15 cellular contexts compared by ENCODE assay signal in the genomic region with DNA sequence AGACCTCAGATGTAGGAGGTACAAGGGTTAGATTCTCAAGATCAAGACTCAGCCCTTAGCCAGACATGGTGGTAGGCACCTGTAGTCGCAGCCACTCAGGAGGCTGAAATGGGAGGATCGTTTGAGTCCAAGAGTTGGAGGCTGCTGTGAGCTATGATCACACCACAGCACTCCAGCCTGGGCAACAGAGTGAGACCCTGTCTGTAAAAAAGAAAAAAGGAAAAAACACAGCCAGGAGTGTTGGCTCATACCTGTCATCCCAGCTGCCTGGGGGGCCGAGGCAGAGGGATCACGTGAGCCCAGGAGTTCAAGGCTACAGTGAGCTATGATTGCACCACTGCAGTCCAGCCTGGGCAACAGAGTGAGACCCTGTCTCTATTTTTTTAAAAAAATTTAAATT.
DNase-seq lines count a peak whose midpoint lies in the region; ATAC-seq, FAIRE-seq and TF ChIP-seq lines count a peak whose summit lies in the region.
"Had no signal": no experiment of that assay in that cellular context is flagged by ENCODE, and none has a peak within 500 bp of the region (broad histone marks: within the 10 kb centered on the region; RNA-seq: fewer than 3 reads in every experiment).

No MANE protein-coding gene starts in this region.

- H3K79me2 ChIP-seq in HepG2 (ENCODE audit: insufficient read depth, low read length), result no peaks in the 10 kb centered on the region

- no peak overlapping the region for H3K9ac ChIP-seq in HepG2 (ENCODE audit: insufficient read depth, low read depth, low read length)

- TF ChIP-seq EP300 in HepG2 (IDR thresholded peaks at IDR 0.05; ENCODE audit: low read depth in 2 of 2, low read length in 2 of 2) (no peak), HepG2 (CRISPR knock-in tag; IDR thresholded peaks at IDR 0.05; ENCODE audit: borderline replicate concordance) (no peak)

- H3K27me3 ChIP-seq in HepG2 (ENCODE audit: control insufficient read depth in 1 of 2, insufficient read depth in 2 of 2, low read length in 2 of 2) (no peaks in the 10 kb centered on the region), right lobe of liver (no peaks in the 10 kb centered on the region), esophagus (ENCODE audit: control insufficient read depth in 1 of 2, insufficient read depth in 2 of 2, low read length in 2 of 2) (no peaks in the 10 kb centered on the region)

- H3K36me3 ChIP-seq in HepG2 (replicated peaks in 1 of 2; ENCODE audit: control insufficient read depth in 1 of 2, insufficient read depth in 2 of 2, low read length in 2 of 2), result peaks cover 4 to 43% of the 10 kb centered on the region in 2 experiments; a peak in 4 of 5 replicates
- H3K36me3 ChIP-seq in right lobe of liver, result peaks cover 0 to 4% (median 0%) of the 10 kb centered on the region in 4 donors
- H3K36me3 ChIP-seq in esophagus (ENCODE audit: control insufficient read depth in 2 of 2, insufficient read depth in 2 of 2, low read length in 1 of 2), result peaks cover 5 to 26% of the 10 kb centered on the region in 2 donors

- H3K4me1 Mint-ChIP-seq in T-helper 17 cell, result no peaks in the 10 kb centered on the region
- H3K4me1 Mint-ChIP-seq: CD4-positive, alpha-beta memory T cell had no signal

- WGBS in HepG2 (ENCODE audit: low lambda C conversion rate), result 83% methylated on average over 4 of the region's 4 CpGs
- 62% methylated on average over 2 of the region's 4 CpGs for WGBS in right lobe of liver (ENCODE audit: insufficient coverage, low coverage, low lambda C conversion rate, missing lambda C conversion rate)
- 91 to 96% methylated on average over 4 of the region's 4 CpGs for WGBS in esophagus, 2 donors

- in situ Hi-C loops in HepG2 (cut with HindIII; ENCODE audit: extremely low pct_ligation_motif_present, low pct_unique_long_range_greater_than_20kb), result no loop called here

- peak overlapping the region; percentile 19 for H3K27ac Mint-ChIP-seq in T-helper 17 cell
- H3K27ac Mint-ChIP-seq: CD4-positive, alpha-beta memory T cell had no signal

- H3K4me3 ChIP-seq in HepG2 (replicated peaks in 1 of 3; ENCODE audit: insufficient read depth in 1 of 3, low read depth in 2 of 3, low read length in 3 of 3), result no peak overlapping the region
- no peak overlapping the region for H3K4me3 ChIP-seq in right lobe of liver
- no peak overlapping the region for H3K4me3 ChIP-seq in esophagus (ENCODE audit: low read depth in 1 of 2, low read length in 2 of 2)
- H3K4me3 ChIP-seq: HAP-1 had no signal

- no peak overlapping the region for H2AFZ ChIP-seq in HepG2 (ENCODE audit: low read length)

- H3K9me3 ChIP-seq in HepG2 (ENCODE audit: low read length) (no peaks in the 10 kb centered on the region), right lobe of liver (peaks cover 0 to 6% (median 0%) of the 10 kb centered on the region in 4 donors), T-helper 17 cell (ENCODE audit: control insufficient read depth, low read length, poor library complexity, severe bottlenecking) (no peaks in the 10 kb centered on the region), esophagus (ENCODE audit: control insufficient read depth in 2 of 2, insufficient read depth in 1 of 2, low read depth in 1 of 2, low read length in 1 of 2) (peaks cover 0 to 3% of the 10 kb centered on the region in 2 donors)
- H3K9me3 ChIP-seq: HAP-1 had no signal

- FAIRE-seq in HepG2 (lab: Jason Lieb, UNC), result no peak
- FAIRE-seq: GM12892, H54 had no signal

- POLR2A ChIA-PET in HepG2 (lab: Yijun Ruan, JAX), result no interaction called here

- H3K4me1 ChIP-seq in HepG2 (ENCODE audit: insufficient read depth, low read length) (no peaks in the 10 kb centered on the region), right lobe of liver (no peaks in the 10 kb centered on the region), esophagus (ENCODE audit: control insufficient read depth in 2 of 2, insufficient read depth in 2 of 2, low read length in 1 of 2) (peaks cover 6 to 12% of the 10 kb centered on the region in 2 donors)
- H3K4me1 ChIP-seq: HAP-1 had no signal

- H3K36me3 Mint-ChIP-seq in T-helper 17 cell (ENCODE audit: low read depth), result no peaks in the 10 kb centered on the region

- no peaks in the 10 kb centered on the region for H3K27me3 Mint-ChIP-seq in T-helper 17 cell
- H3K27me3 Mint-ChIP-seq: CD4-positive, alpha-beta memory T cell had no signal

- no peak for TF ChIP-seq RAD21 in HepG2 (CRISPR knock-in tag; IDR thresholded peaks at IDR 0.05)

- H3K4me3 Mint-ChIP-seq in T-helper 17 cell, result no peak overlapping the region
- H3K4me3 Mint-ChIP-seq: CD4-positive, alpha-beta memory T cell had no signal

- TF ChIP-seq POLR2A in HepG2 (IDR thresholded peaks at IDR 0.05; ENCODE audit: insufficient read depth in 1 of 2, low read depth in 2 of 2, low read length in 2 of 2) (no peak), right lobe of liver (IDR thresholded peaks at IDR 0.05) (no peak)

- intact Hi-C loops in HepG2 (cut with micrococcal nuclease; ENCODE audit: unreplicated experiment) (no loop called here), right lobe of liver (cut with DNase I) (no loop called here)

- TF ChIP-seq CTCF in HepG2 (CRISPR knock-in tag; IDR thresholded peaks at IDR 0.05) (no peak), right lobe of liver (IDR thresholded peaks at IDR 0.05) (no peak)

- DNase-seq in HepG2 (ENCODE audit: low spot score) (no peak), right lobe of liver (no peak), T-helper 17 cell (no peak), GF-D8 (lab: John Stamatoyannopoulos, UW) (no peak), NCI-H2171 treated with DMSO at 0.1 percent for 48 hours (lab: John Stamatoyannopoulos, UW) (no peak)
- DNase-seq: C1 segment of cervical spinal cord; Calu3; CD4-positive, alpha-beta memory T cell; COR-L47; DMS79 treated with DMSO at 0.1 percent for 48 hours; GOT3 had no signal

- no peaks in the 10 kb centered on the region for H4K20me1 ChIP-seq in HepG2 (ENCODE audit: insufficient read depth, low read length)

- BruUV-seq in HepG2 (replicated peaks; lab: Mats Ljungman, UMichigan), result no TSS peak

- no peak overlapping the region for H3K27ac ChIP-seq in HepG2 (ENCODE audit: extremely low read length, insufficient read depth, low read length)
- no peak overlapping the region for H3K27ac ChIP-seq in right lobe of liver
- peak overlapping the region; percentile 94 to 95 for H3K27ac ChIP-seq in esophagus (ENCODE audit: low read depth in 2 of 2, low read length in 1 of 2)

- no peak for ATAC-seq in HepG2
- ATAC-seq in right lobe of liver, result no peak
- ATAC-seq in T-helper 17 cell, result no peak

- H3K4me2 ChIP-seq in HepG2 (ENCODE audit: low read depth, low read length), result no peak overlapping the region

- CTCF ChIA-PET in HepG2 (lab: Yijun Ruan, JAX; ENCODE audit: low intra/inter-chr PET ratio, low total read pairs), result no interaction called here

TF ChIP-seq in HepG2, 621 proteins besides CTCF, POLR2A, EP300 and RAD21:
- TF ChIP-seq, protein P1, sequence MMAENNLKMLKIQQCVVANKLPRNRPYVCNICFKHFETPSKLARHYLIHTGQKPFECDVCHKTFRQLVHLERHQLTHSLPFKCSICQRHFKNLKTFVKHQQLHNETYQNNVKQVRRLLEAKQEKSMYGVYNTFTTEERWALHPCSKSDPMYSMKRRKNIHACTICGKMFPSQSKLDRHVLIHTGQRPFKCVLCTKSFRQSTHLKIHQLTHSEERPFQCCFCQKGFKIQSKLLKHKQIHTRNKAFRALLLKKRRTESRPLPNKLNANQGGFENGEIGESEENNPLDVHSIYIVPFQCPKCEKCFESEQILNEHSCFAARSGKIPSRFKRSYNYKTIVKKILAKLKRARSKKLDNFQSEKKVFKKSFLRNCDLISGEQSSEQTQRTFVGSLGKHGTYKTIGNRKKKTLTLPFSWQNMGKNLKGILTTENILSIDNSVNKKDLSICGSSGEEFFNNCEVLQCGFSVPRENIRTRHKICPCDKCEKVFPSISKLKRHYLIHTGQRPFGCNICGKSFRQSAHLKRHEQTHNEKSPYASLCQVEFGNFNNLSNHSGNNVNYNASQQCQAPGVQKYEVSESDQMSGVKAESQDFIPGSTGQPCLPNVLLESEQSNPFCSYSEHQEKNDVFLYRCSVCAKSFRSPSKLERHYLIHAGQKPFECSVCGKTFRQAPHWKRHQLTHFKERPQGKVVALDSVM (CRISPR knock-in tag; IDR thresholded peaks at IDR 0.05), result peak; percentile 79
- TF ChIP-seq NCOA5 (CRISPR knock-in tag; IDR thresholded peaks at IDR 0.05) (no peak), ZNF121 (CRISPR knock-in tag; IDR thresholded peaks at IDR 0.05) (peak; percentile 91), MEIS2 (CRISPR knock-in tag; IDR thresholded peaks at IDR 0.05) (no peak)

Comparison
In these comparisons a context has a peak if more than half of its experiments do, and no peak if none do; other contexts are left out.
1. H3K27ac ChIP-seq: peak in esophagus (2 of 2); none in HepG2 (single experiment) and right lobe of liver (0 of 3).